Comparison of ENCODE assay signal across 8 cellular contexts in genomic region chr2:97996679-97997078, GRCh38. TPM values are rescaled to one million over a fixed set of nuclear protein-coding genes. Genes with fewer than 3 reads are reported as not detected.
A peak's percentile ranks its signal among the peaks of the same experiment; 100 is the strongest.
DNase-seq lines count a peak whose midpoint lies in the region; ATAC-seq, FAIRE-seq and TF ChIP-seq lines count a peak whose summit lies in the region.

No MANE protein-coding gene starts in this region.

- 87 to 92% (median 91%) methylated on average over 19 of the region's 19 CpGs for whole genome bisulfite sequencing in small intestine, 3 donors

- no peak for FAIRE-seq in small intestine (lab: Jason Lieb, UNC)

- no peaks in the 10 kb centered on the region for H3K36me3 ChIP-seq in left lung
- H3K36me3 ChIP-seq in small intestine (ENCODE audit: control insufficient read depth in 2 of 2, insufficient read depth in 2 of 2, low read length in 2 of 2), result no peaks in the 10 kb centered on the region

- ATAC-seq in left lung, result no peak
- no peak for ATAC-seq in GM18505 (IDR thresholded peaks at IDR 0.05; ENCODE audit: unreplicated experiment)

- H3K27ac ChIP-seq in angular gyrus (ENCODE audit: low read depth, low read length), result peak overlapping the region; percentile 97
- peak overlapping the region; percentile 97 to 98 for H3K27ac ChIP-seq in left lung
- H3K27ac ChIP-seq in temporal lobe (ENCODE audit: low read depth, low read length), result peak overlapping the region; percentile 92
- peak overlapping the region in 1 of 2 donors; percentile 99 for H3K27ac ChIP-seq in small intestine (ENCODE audit: low read depth in 1 of 2, low read length in 1 of 2)

- no peak for TF ChIP-seq CTCF in left lung (IDR thresholded peaks at IDR 0.05)
- TF ChIP-seq CTCF in GM13977 (IDR thresholded peaks at IDR 0.05; ENCODE audit: extremely low read depth, insufficient read depth, missing control alignments), result no peak

- H3K4me3 ChIP-seq in left lung, result peak overlapping the region; percentile 70 to 80
- H3K4me3 ChIP-seq in small intestine (ENCODE audit: low read depth in 1 of 2, low read length in 2 of 2), result no peak overlapping the region

- peak overlapping the region; percentile 83 for H3K4me3 Mint-ChIP-seq in activated CD4-positive, alpha-beta T cell treated with anti-CD3 and anti-CD28 coated beads, Interleukin-2, amount 10 ng/mL, durations not matched to agents 24 days and 14 days

- peaks cover 15 to 35% of the 10 kb centered on the region in 2 donors for H3K4me1 ChIP-seq in left lung
- H3K4me1 ChIP-seq in small intestine (ENCODE audit: control insufficient read depth in 2 of 2, insufficient read depth in 1 of 2, low read depth in 1 of 2, low read length in 1 of 2), result peaks cover 3 to 5% of the 10 kb centered on the region in 2 donors

- H3K9me3 Mint-ChIP-seq in activated CD4-positive, alpha-beta T cell treated with anti-CD3 and anti-CD28 coated beads, Interleukin-2, amount 10 ng/mL, durations not matched to agents 24 days and 14 days, result no peaks in the 10 kb centered on the region

- H3K9me3 ChIP-seq in left lung (no peaks in the 10 kb centered on the region), small intestine (ENCODE audit: control insufficient read depth, low read depth) (no peaks in the 10 kb centered on the region)

- DNase-seq in activated CD4-positive, alpha-beta T cell treated with anti-CD3 and anti-CD28 coated beads, Interleukin-2, amount 10 ng/mL, durations not matched to agents 24 days and 14 days, result no peak
- DNase-seq in activated CD4-positive, alpha-beta T cell treated with anti-CD3 and anti-CD28 coated beads for 48 hours, result no peak
- DNase-seq in left lung (no peak), small intestine (no peak), GM13977 (ENCODE audit: low spot score) (no peak)

- H3K27ac Mint-ChIP-seq in activated CD4-positive, alpha-beta T cell treated with anti-CD3 and anti-CD28 coated beads, Interleukin-2, amount 10 ng/mL, durations not matched to agents 24 days and 14 days, result peak overlapping the region; percentile 90

- H3K27me3 ChIP-seq in left lung (no peaks in the 10 kb centered on the region), small intestine (ENCODE audit: control insufficient read depth in 2 of 2, insufficient read depth in 2 of 2, low read length in 2 of 2) (no peaks in the 10 kb centered on the region)

- intact Hi-C loops in activated CD4-positive, alpha-beta T cell treated with anti-CD3 and anti-CD28 coated beads, Interleukin-2, amount 10 ng/mL, durations not matched to agents 24 days and 14 days (cut with micrococcal nuclease), result loop anchor here (1.0 to 10.0 kb wide), 3 partner anchors 16 to 282 kb away; partner anchors contain the start of gene ZAP70
- intact Hi-C loops in left lung (cut with DNase I), result no loop called here

- H3K36me3 Mint-ChIP-seq in activated CD4-positive, alpha-beta T cell treated with anti-CD3 and anti-CD28 coated beads, Interleukin-2, amount 10 ng/mL, durations not matched to agents 24 days and 14 days (ENCODE audit: low read depth), result peaks cover 2% of the 10 kb centered on the region

- TF ChIP-seq POLR2A in GM18505 (IDR thresholded peaks at IDR 0.05; ENCODE audit: borderline replicate concordance, extremely low read depth, insufficient read depth, insufficient read length), result no peak

- in situ Hi-C loops in GM13977 (cut with MboI; ENCODE audit: low pct_unique_long_range_greater_than_20kb, low sequenced_read_pairs, unreplicated experiment), result no loop called here

- peaks cover 23% of the 10 kb centered on the region for H3K4me1 Mint-ChIP-seq in activated CD4-positive, alpha-beta T cell treated with anti-CD3 and anti-CD28 coated beads, Interleukin-2, amount 10 ng/mL, durations not matched to agents 24 days and 14 days

- peaks cover 11% of the 10 kb centered on the region for H3K27me3 Mint-ChIP-seq in activated CD4-positive, alpha-beta T cell treated with anti-CD3 and anti-CD28 coated beads, Interleukin-2, amount 10 ng/mL, durations not matched to agents 24 days and 14 days

RNA-seq across cellular contexts. Expression of gene TMEM131, which starts 0.9 kb away (rescaled TPM):
- total RNA-seq in activated CD4-positive, alpha-beta T cell treated with anti-CD3 and anti-CD28 coated beads, Interleukin-2, amount 10 ng/mL, durations not matched to agents 24 days and 14 days, result 41.7 and 44.1 TPM in 2 replicates
- 10 to 100 TPM; 43.9 to 44.6 TPM for total RNA-seq in left lung
- total RNA-seq in temporal lobe, result 38.6 TPM
- polyA plus RNA-seq in small intestine, result 10 to 100 TPM in 2 of 3 donors, 1 to 10 TPM in 1; 6.5 to 15.3 (median 12.3) TPM

Comparison
In these comparisons a context has a peak if more than half of its experiments do, and no peak if none do; other contexts are left out.
1. H3K4me3 ChIP-seq: peak in left lung (2 of 2); none in small intestine (0 of 2).